ENCODE assay signal across 28 cellular contexts in the genomic region with DNA sequence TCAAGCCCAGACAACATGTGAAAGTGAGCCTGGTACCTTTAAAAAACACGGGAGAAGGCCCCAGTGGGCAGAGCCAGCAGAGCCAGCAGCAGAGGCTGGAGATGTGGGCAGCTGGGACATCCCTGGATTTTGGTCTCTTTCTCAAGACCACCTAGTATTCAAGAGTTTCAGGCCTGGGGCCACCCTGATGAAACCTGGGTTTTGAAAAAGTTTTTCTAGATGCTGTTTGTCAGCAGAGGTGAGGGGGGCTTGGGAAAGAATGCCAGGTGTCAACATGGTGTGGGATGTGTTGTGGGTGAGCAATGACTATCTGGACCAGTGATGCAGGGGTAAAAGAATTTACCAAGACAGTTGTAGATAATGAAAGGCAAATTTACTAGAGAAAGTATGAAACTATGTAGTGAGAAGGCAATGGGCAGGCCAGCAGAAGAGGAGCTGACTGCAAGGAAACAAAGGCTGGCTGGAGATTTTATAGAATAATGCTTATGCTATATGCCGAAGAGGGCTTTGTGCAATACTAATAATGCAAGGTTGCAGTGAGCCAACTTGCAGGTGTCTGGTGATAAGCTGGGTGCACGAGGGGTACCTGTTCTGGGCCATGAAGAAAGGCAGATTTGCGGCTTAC.
"Had no signal": no experiment of that assay in that cellular context is flagged by ENCODE, and none has a peak within 500 bp of the region (broad histone marks: within the 10 kb centered on the region; RNA-seq: fewer than 3 reads in every experiment).

No MANE protein-coding gene starts in this region.

- H3K9ac ChIP-seq: neural progenitor cell, parathyroid adenoma had no signal

- H3K4me1 ChIP-seq: lower lobe of right lung, parathyroid adenoma, uterus had no signal

- H3K4me2 ChIP-seq: smooth muscle cell had no signal

- ATAC-seq: left ventricle myocardium superior; lower lobe of right lung; natural killer cell treated with Interleukin-12 subunit alpha and Interleukin-12 subunit beta and Interleukin-15 and Interleukin-18, amount 100 ng/mL, for 72 hours; sciatic nerve; stimulated activated naive CD8-positive, alpha-beta T cell treated with anti-CD3 and anti-CD28 coated beads, Interleukin-15, amount 100 ng/mL, for 72 hours had no signal

- H3K27me3 ChIP-seq: esophagus muscularis mucosa, neural progenitor cell, thyroid gland, upper lobe of left lung, uterus had no signal

- H3K27ac ChIP-seq: coronary artery, esophagus muscularis mucosa, lower lobe of right lung, neural progenitor cell, parathyroid adenoma, thyroid gland, upper lobe of left lung, uterus had no signal

- H3K9me3 ChIP-seq: esophagus muscularis mucosa, lower lobe of right lung, mucosa of descending colon, thyroid gland, upper lobe of left lung, uterus had no signal

- H3K79me2 ChIP-seq: parathyroid adenoma had no signal

- DNase-seq: dermis blood vessel endothelial cell; effector memory CD4-positive, alpha-beta T cell; foreskin melanocyte; glutamatergic neuron; hypothalamus; immature natural killer cell; islet precursor cell; kidney glomerular epithelial cell; left ventricle myocardium superior; lower lobe of right lung; mucosa of descending colon; naive B cell; stimulated activated CD4-positive, alpha-beta T cell treated with anti-CD3 and anti-CD28 coated beads, Interleukin-12 subunit alpha, Interleukin-12 subunit beta, amount 100 ng/mL, for 4 hours; stimulated activated CD4-positive, alpha-beta T cell treated with anti-CD3 and anti-CD28 coated beads, Interleukin-1b, Interleukin-23, amount 100 ng/mL, for 48 hours; stimulated activated CD4-positive, alpha-beta T cell treated with anti-CD3 and anti-CD28 coated beads, Interleukin-4, amount 100 ng/mL, for 1 hour; stimulated activated CD8-positive, alpha-beta memory T cell treated with anti-CD3 and anti-CD28 coated beads, Interleukin-4, amount 100 ng/mL, for 48 hours; stimulated activated naive CD4-positive, alpha-beta T cell; stimulated activated naive CD8-positive, alpha-beta T cell treated with anti-CD3 and anti-CD28 coated beads, Interleukin-15, amount 100 ng/mL, for 72 hours; thyroid gland; upper lobe of left lung; uterus had no signal

- H2AFZ ChIP-seq: neural progenitor cell, parathyroid adenoma had no signal

- H3K4me3 ChIP-seq: coronary artery, esophagus muscularis mucosa, lower lobe of right lung, mucosa of descending colon, neural progenitor cell, smooth muscle cell, thyroid gland, upper lobe of left lung, uterus had no signal

- H3K36me3 ChIP-seq: esophagus muscularis mucosa, lower lobe of right lung, neural progenitor cell, thyroid gland, upper lobe of left lung, uterus had no signal
